In the genomic region with DNA sequence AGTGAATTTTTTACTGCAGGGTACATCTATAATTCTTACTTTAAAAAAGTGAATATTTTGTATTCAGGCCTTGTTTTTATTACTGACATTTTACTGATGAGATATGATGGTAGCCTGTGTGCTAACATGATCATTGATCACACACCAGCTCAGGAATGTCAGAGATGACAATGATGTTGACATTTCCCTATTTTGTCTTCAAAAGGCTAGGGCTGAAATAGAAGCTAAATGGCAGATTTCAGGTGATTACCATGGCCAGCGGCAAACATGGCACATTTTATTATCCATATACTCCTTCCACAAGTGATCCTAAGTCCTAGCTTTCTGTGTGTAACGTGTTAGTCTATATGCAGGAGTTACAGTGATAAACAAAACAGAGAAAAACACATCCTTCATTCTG, we compare ENCODE assay signal across 7 cellular contexts.
"Had no signal": no experiment of that assay in that cellular context is flagged by ENCODE, and none has a peak within 500 bp of the region (broad histone marks: within the 10 kb centered on the region; RNA-seq: fewer than 3 reads in every experiment).

No MANE protein-coding gene starts in this region.

- H3K4me3 ChIP-seq: GM12878 had no signal

- ATAC-seq: GM12878 had no signal

- DNase-seq: GDM1, GF-D8 had no signal

- FAIRE-seq: GM12878, GM12891, GM12892, GM18507, GM19239 had no signal
